In genomic region chr15:40948706-40949473, GRCh38 we compare ENCODE assay signal across 16 cellular contexts.
"Had no signal": no experiment of that assay in that cellular context is flagged by ENCODE, and none has a peak within 500 bp of the region (broad histone marks: within the 10 kb centered on the region; RNA-seq: fewer than 3 reads in every experiment).

No MANE protein-coding gene starts in this region.

- H3K27me3 Mint-ChIP-seq: activated naive CD8-positive, alpha-beta T cell treated with anti-CD3 and anti-CD28 coated beads, Interleukin-2, amount 50 U/mL, for 24 hours had no signal

- H3K27ac ChIP-seq: ascending aorta, neural progenitor cell, ovary had no signal

- DNase-seq: activated CD4-positive, alpha-beta T cell treated with anti-CD3 and anti-CD28 coated beads for 1 hour; activated CD4-positive, alpha-beta T cell treated with anti-CD3 and anti-CD28 coated beads, Interleukin-2, amount 50 U/mL, for 4 hours; activated naive CD4-positive, alpha-beta T cell treated with anti-CD3 and anti-CD28 coated beads for 36 hours; activated naive CD8-positive, alpha-beta T cell treated with anti-CD3 and anti-CD28 coated beads, Interleukin-2, amount 50 U/mL, for 24 hours; activated T-cell treated with anti-CD3 and anti-CD28 coated beads for 4 hours; dermis blood vessel endothelial cell; hypothalamus; kidney glomerular epithelial cell; ovary; stimulated activated CD4-positive, alpha-beta T cell treated with anti-CD3 and anti-CD28 coated beads, Interleukin-4, amount 100 ng/mL, for 1 hour; stimulated activated naive CD4-positive, alpha-beta T cell; T-helper 1 cell had no signal

- H3K36me3 ChIP-seq: ascending aorta, neural progenitor cell, ovary, suprapubic skin had no signal

- H3K9ac ChIP-seq: neural progenitor cell had no signal

- H3K4me3 Mint-ChIP-seq: activated naive CD4-positive, alpha-beta T cell treated with anti-CD3 and anti-CD28 coated beads for 36 hours; activated naive CD8-positive, alpha-beta T cell treated with anti-CD3 and anti-CD28 coated beads, Interleukin-2, amount 50 U/mL, for 24 hours; neural progenitor cell had no signal

- H3K9me3 ChIP-seq: ascending aorta, ovary, suprapubic skin had no signal

- H3K4me2 ChIP-seq: neural progenitor cell had no signal

- H3K4me3 ChIP-seq: ascending aorta, neural progenitor cell, ovary, suprapubic skin had no signal

- ATAC-seq: activated naive CD8-positive, alpha-beta T cell treated with anti-CD3 and anti-CD28 coated beads, Interleukin-2, amount 50 U/mL, for 24 hours; SK-N-SH treated with all-trans-retinoic acid at 6 μM for 48 hours had no signal

- H3K36me3 Mint-ChIP-seq: neural progenitor cell had no signal

- H3K9me3 Mint-ChIP-seq: activated naive CD4-positive, alpha-beta T cell treated with anti-CD3 and anti-CD28 coated beads for 36 hours; activated naive CD8-positive, alpha-beta T cell treated with anti-CD3 and anti-CD28 coated beads, Interleukin-2, amount 50 U/mL, for 24 hours; neural progenitor cell had no signal

- H2AFZ ChIP-seq: neural progenitor cell had no signal

- H3K27ac Mint-ChIP-seq: activated naive CD4-positive, alpha-beta T cell treated with anti-CD3 and anti-CD28 coated beads for 36 hours; activated naive CD8-positive, alpha-beta T cell treated with anti-CD3 and anti-CD28 coated beads, Interleukin-2, amount 50 U/mL, for 24 hours; neural progenitor cell had no signal

- H3K27me3 ChIP-seq: ascending aorta, ovary, suprapubic skin had no signal
